Comparison of ENCODE assay signal across 19 cellular contexts in the genomic region with DNA sequence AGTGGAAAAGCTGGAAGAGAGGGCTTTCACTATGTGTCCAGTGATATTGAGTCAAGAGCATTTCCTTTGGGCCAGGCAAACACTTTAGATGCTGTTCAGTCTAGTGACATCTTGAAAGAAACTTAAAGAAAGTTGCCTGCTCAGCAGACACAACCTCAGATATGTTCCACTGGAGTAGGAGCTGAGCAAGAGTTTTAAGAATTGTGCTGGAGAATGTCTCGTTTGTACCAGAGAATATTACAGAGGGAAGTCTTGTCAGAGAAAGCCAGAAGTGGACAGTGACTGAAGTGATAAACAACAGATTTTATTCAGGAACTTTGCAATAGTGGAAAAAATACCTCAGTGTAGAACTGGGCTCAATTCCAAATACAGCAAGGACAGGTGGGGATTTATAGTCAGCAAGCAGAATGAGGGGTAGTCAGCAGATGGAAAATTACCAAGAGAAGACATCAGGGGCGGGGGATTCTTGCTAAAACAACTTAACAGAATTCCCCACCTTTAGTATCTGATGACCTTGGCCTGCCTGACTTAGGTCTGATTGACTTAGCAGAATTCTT. TPM values are rescaled to one million over a fixed set of nuclear protein-coding genes. Genes with fewer than 3 reads are reported as not detected.
DNase-seq lines count a peak whose midpoint lies in the region; ATAC-seq and TF ChIP-seq lines count a peak whose summit lies in the region.
"Had no signal": no experiment of that assay in that cellular context is flagged by ENCODE, and none has a peak within 500 bp of the region (broad histone marks: within the 10 kb centered on the region; RNA-seq: fewer than 3 reads in every experiment).

No MANE protein-coding gene starts in this region.

- no peak overlapping the region for H2BK12ac ChIP-seq in trophoblast cell (ENCODE audit: low read length)

- peak overlapping the region; percentile 23; the same call in 1 of the 2 replicates for H3K4me2 ChIP-seq in KMS-11
- H3K4me2 ChIP-seq in trophoblast cell (ENCODE audit: low read length) = no peak overlapping the region

- H4K20me1 ChIP-seq in KMS-11 (ENCODE audit: insufficient read depth) = 0 out of 2 replicates have a peak, but pooled peaks cover 5% of the 10 kb centered on the region

- no peak overlapping the region for H2BK120ac ChIP-seq in trophoblast cell (ENCODE audit: insufficient read depth, low read length, poor library complexity)

- H3K27ac ChIP-seq in KMS-11 (no peak overlapping the region), dorsolateral prefrontal cortex (peak overlapping the region in 31 of 59 donors; percentile 3 to 63 (median 33)), neutrophil (peak overlapping the region; percentile 80), trophoblast cell (ENCODE audit: low read depth, low read length) (no peak overlapping the region)
- H3K27ac ChIP-seq: 22Rv1, brain microvascular endothelial cell, left ventricle myocardium inferior, VCaP had no signal

- H3K9ac ChIP-seq in KMS-11 (no peak overlapping the region), trophoblast cell (ENCODE audit: low read length) (no peak overlapping the region)

- H3K27me3 ChIP-seq in KMS-11 (ENCODE audit: insufficient read depth, low read depth) (no peaks in the 10 kb centered on the region), dorsolateral prefrontal cortex (no peaks in the 10 kb centered on the region), neutrophil (no peaks in the 10 kb centered on the region), trophoblast cell (ENCODE audit: insufficient read depth, low read length) (no peaks in the 10 kb centered on the region)
- H3K27me3 ChIP-seq: brain microvascular endothelial cell had no signal

- intact Hi-C loops in dorsolateral prefrontal cortex (cut with DNase I) = no loop called here

- H3K18ac ChIP-seq in trophoblast cell (ENCODE audit: low read length) = no peak overlapping the region

- H3K4me3 ChIP-seq in KMS-11 (IDR thresholded peaks at IDR 0.05; ENCODE audit: insufficient read depth, low read depth, low read length) (no peak overlapping the region), dorsolateral prefrontal cortex (no peak overlapping the region), neutrophil (ENCODE audit: low read depth in 1 of 2, low read length in 1 of 2) (no peak overlapping the region), trophoblast cell (ENCODE audit: low read depth, low read length) (no peak overlapping the region)
- H3K4me3 ChIP-seq: left ventricle myocardium inferior had no signal

- H3K36me3 ChIP-seq in KMS-11 (ENCODE audit: insufficient read depth) (no peaks in the 10 kb centered on the region), neutrophil (no peaks in the 10 kb centered on the region), trophoblast cell (ENCODE audit: control insufficient read depth in 1 of 2, insufficient read depth in 2 of 2, low read length in 2 of 2) (no peaks in the 10 kb centered on the region)
- H3K36me3 ChIP-seq: brain microvascular endothelial cell, left ventricle myocardium inferior had no signal

- H3K23ac ChIP-seq in trophoblast cell (ENCODE audit: low read length) = no peak overlapping the region

- H4K8ac ChIP-seq in trophoblast cell (ENCODE audit: low read depth, low read length) = no peak overlapping the region

- peak; percentile 27 for DNase-seq in NCI-H1105 treated with DMSO at 0.1 percent for 48 hours (lab: John Stamatoyannopoulos, UW)
- DNase-seq in NCI-H1105 (lab: John Stamatoyannopoulos, UW) = no peak
- DNase-seq in dorsolateral prefrontal cortex = no peak
- DNase-seq in stimulated activated CD4-positive, alpha-beta T cell treated with anti-CD3 and anti-CD28 coated beads, Interleukin-1b, Interleukin-23, amount 100 ng/mL, for 48 hours = no peak
- no peak for DNase-seq in trophoblast cell
- DNase-seq: activated gamma-delta T cell treated with Interleukin-2 at 50 U/mL for 16 hours; brain microvascular endothelial cell; C1 segment of cervical spinal cord; effector memory CD4-positive, alpha-beta T cell; foreskin fibroblast; H9; left ventricle myocardium inferior; retina; stimulated activated CD4-positive, alpha-beta T cell treated with anti-CD3 and anti-CD28 coated beads, Interleukin-2, amount 100 ng/mL, for 48 hours had no signal

- H3K14ac ChIP-seq in trophoblast cell (ENCODE audit: low read length) = no peak overlapping the region

- H3K4ac ChIP-seq in trophoblast cell (ENCODE audit: low read depth, low read length) = no peak overlapping the region

- no peaks in the 10 kb centered on the region for H3K79me1 ChIP-seq in trophoblast cell (ENCODE audit: low read length)

- no peak overlapping the region for H4K12ac ChIP-seq in trophoblast cell (ENCODE audit: low read depth, low read length)

- WGBS in trophoblast cell (ENCODE audit: extremely low coverage, insufficient coverage, insufficient read length) = no CpG with 5 or more reads among the region's 2 CpGs

- H3K79me2 ChIP-seq in KMS-11 (ENCODE audit: insufficient read depth, low read depth) (peaks cover 51% of the 10 kb centered on the region; the same call in 1 of the 2 replicates), trophoblast cell (ENCODE audit: control insufficient read depth, insufficient read depth, low read length, poor library complexity) (peaks cover 5% of the 10 kb centered on the region)

- H2AFZ ChIP-seq in KMS-11 (ENCODE audit: low read depth) (no peak overlapping the region), trophoblast cell (ENCODE audit: insufficient read depth, low read length, poor library complexity) (no peak overlapping the region)

- TF ChIP-seq CTCF in KMS-11 (conservative IDR thresholded peaks at IDR 0.05; ENCODE audit: low read depth, low read length) (no peak), dorsolateral prefrontal cortex (IDR thresholded peaks at IDR 0.05 in 54 of 56, conservative IDR thresholded peaks at IDR 0.05 in 2 of 56; ENCODE audit: low read depth in 1 of 56, partially characterized antibody in 56 of 56) (no peak), neutrophil (IDR thresholded peaks at IDR 0.05) (no peak)

- no peak for ATAC-seq in GM21786 (IDR thresholded peaks at IDR 0.05; ENCODE audit: unreplicated experiment)

- H2BK5ac ChIP-seq in trophoblast cell (ENCODE audit: low read depth, low read length, poor library complexity) = no peak overlapping the region

- H3K4me1 ChIP-seq in KMS-11 (ENCODE audit: low read depth, poor library complexity, severe bottlenecking) (peaks cover 31% of the 10 kb centered on the region), neutrophil (ENCODE audit: control insufficient read depth in 1 of 2, insufficient read depth in 1 of 2, low read depth in 1 of 2, low read length in 1 of 2) (peaks cover 29 to 42% of the 10 kb centered on the region in 2 experiments), trophoblast cell (ENCODE audit: control insufficient read depth in 1 of 2, insufficient read depth in 2 of 2, low read length in 2 of 2) (peaks cover 0 to 3% of the 10 kb centered on the region in 2 experiments)

- H3K9me3 ChIP-seq in neutrophil = no peaks in the 10 kb centered on the region
- H3K9me3 ChIP-seq in trophoblast cell (ENCODE audit: insufficient read depth, low read depth, low read length) = no peaks in the 10 kb centered on the region
- H3K9me3 ChIP-seq: left ventricle myocardium inferior had no signal

- H4K91ac ChIP-seq in trophoblast cell (ENCODE audit: low read depth, low read length) = no peak overlapping the region

- H2AK5ac ChIP-seq in trophoblast cell (ENCODE audit: low read length) = no peak overlapping the region

RNA-seq across cellular contexts. Expression of gene ZDHHC17, which starts 18.6 kb away (rescaled TPM):
- 100 to 1,000 TPM in 37 of 120 experiments, 10 to 100 TPM in 83; 65.8 to 127 (median 95.1) TPM for total RNA-seq in dorsolateral prefrontal cortex
- 12.3 and 13.2 TPM in 2 replicates for polyA plus RNA-seq in trophoblast cell (2013)

Comparison
In these comparisons a context has a peak if more than half of its experiments do, and no peak if none do; other contexts are left out.
1. H3K27ac ChIP-seq: peak in dorsolateral prefrontal cortex (31 of 59) and neutrophil (single experiment); none in KMS-11 (single experiment) and trophoblast cell (single experiment).